Comparison of ENCODE assay signal across 24 cellular contexts in genomic region chr12:37666069-37666781, GRCh38.
DNase-seq lines count a peak whose midpoint lies in the region; ATAC-seq and TF ChIP-seq lines count a peak whose summit lies in the region.
"Had no signal": no experiment of that assay in that cellular context is flagged by ENCODE, and none has a peak within 500 bp of the region (broad histone marks: within the 10 kb centered on the region; RNA-seq: fewer than 3 reads in every experiment).

No MANE protein-coding gene starts in this region.

- H3K27me3 ChIP-seq in right atrium auricular region, result no peaks in the 10 kb centered on the region
- H3K27me3 ChIP-seq in prostate gland (replicated peaks; ENCODE audit: insufficient read depth), result no peaks in the 10 kb centered on the region
- no peaks in the 10 kb centered on the region for H3K27me3 ChIP-seq in neuronal stem cell (ENCODE audit: control insufficient read depth in 3 of 3, insufficient read depth in 3 of 3, low read depth in 1 of 3, low read length in 3 of 3)
- H3K27me3 ChIP-seq: BLaER1, SJSA1 had no signal

- H3K4me3 Mint-ChIP-seq in osteocyte (ENCODE audit: unreplicated experiment), result no peak overlapping the region
- H3K4me3 Mint-ChIP-seq: CD4-positive, CD25-positive, alpha-beta regulatory T cell; GM23338; H9 had no signal

- no peaks in the 10 kb centered on the region for H3K27me3 Mint-ChIP-seq in osteocyte (ENCODE audit: unreplicated experiment)
- H3K27me3 Mint-ChIP-seq: CD4-positive, CD25-positive, alpha-beta regulatory T cell had no signal

- no peak overlapping the region for H2BK15ac ChIP-seq in neuronal stem cell (ENCODE audit: low read length)

- no peak for TF ChIP-seq POLR2A in prostate gland (IDR thresholded peaks at IDR 0.05)

- H3K9me3 Mint-ChIP-seq in osteocyte (ENCODE audit: unreplicated experiment), result peaks cover 29% of the 10 kb centered on the region

- H3K4me1 ChIP-seq in right atrium auricular region, result no peaks in the 10 kb centered on the region
- H3K4me1 ChIP-seq in prostate gland (replicated peaks), result no peaks in the 10 kb centered on the region
- no peaks in the 10 kb centered on the region for H3K4me1 ChIP-seq in neuronal stem cell (ENCODE audit: control insufficient read depth in 2 of 2, insufficient read depth in 1 of 2, low read depth in 1 of 2, low read length in 2 of 2)
- H3K4me1 ChIP-seq: BLaER1, SJSA1 had no signal

- H3K9me3 ChIP-seq in right atrium auricular region (no peaks in the 10 kb centered on the region), prostate gland (no peaks in the 10 kb centered on the region), neuronal stem cell (replicated peaks in 1 of 2; ENCODE audit: control insufficient read depth in 2 of 2, insufficient read depth in 1 of 2, low read depth in 1 of 2, low read length in 2 of 2) (peaks cover 0 to 3% of the 10 kb centered on the region in 2 donors)
- H3K9me3 ChIP-seq: SJSA1 had no signal

- no peaks in the 10 kb centered on the region for H3K79me1 ChIP-seq in neuronal stem cell (ENCODE audit: low read depth, low read length)

- no peak overlapping the region for H2AFZ ChIP-seq in neuronal stem cell (ENCODE audit: low read length)
- H2AFZ ChIP-seq: GM23338 had no signal

- no peak overlapping the region for H3K9ac ChIP-seq in neuronal stem cell (ENCODE audit: low read depth, low read length, poor library complexity)
- H3K9ac ChIP-seq: BLaER1 had no signal

- intact Hi-C loops in Right ventricle myocardium inferior (cut with DNase I) (no loop called here), prostate gland (cut with DNase I) (no loop called here)

- H3K14ac ChIP-seq in neuronal stem cell (ENCODE audit: low read length), result no peak overlapping the region

- no peak overlapping the region for H3K4me2 ChIP-seq in neuronal stem cell (ENCODE audit: insufficient read depth, low read length, poor library complexity, severe bottlenecking)
- H3K4me2 ChIP-seq: BLaER1, GM23338 had no signal

- no peak overlapping the region for H3K18ac ChIP-seq in neuronal stem cell (ENCODE audit: low read length)

- 88% methylated on average over 18 of the region's 18 CpGs for WGBS in prostate gland
- no CpG with 5 or more reads among the region's 18 CpGs for WGBS in neuronal stem cell (ENCODE audit: extremely low coverage in 2 of 2, insufficient read length in 2 of 2, insufficient replicate concordance in 1 of 2), 2 donors

- no peak overlapping the region for H2BK5ac ChIP-seq in neuronal stem cell (ENCODE audit: low read length)

- H3K36me3 ChIP-seq in right atrium auricular region (no peaks in the 10 kb centered on the region), prostate gland (no peaks in the 10 kb centered on the region), neuronal stem cell (replicated peaks in 1 of 2; ENCODE audit: control insufficient read depth in 2 of 2, insufficient read depth in 2 of 2, low read length in 2 of 2) (no peaks in the 10 kb centered on the region)
- H3K36me3 ChIP-seq: BLaER1, SJSA1 had no signal

- TF ChIP-seq CTCF in right atrium auricular region (IDR thresholded peaks at IDR 0.05), result no peak
- TF ChIP-seq CTCF in osteocyte (IDR thresholded peaks at IDR 0.05), result no peak
- no peak for TF ChIP-seq CTCF in prostate gland (IDR thresholded peaks at IDR 0.05)

- no peak overlapping the region for H4K8ac ChIP-seq in neuronal stem cell (ENCODE audit: low read depth, low read length)

- H3K27ac ChIP-seq in right atrium auricular region (no peak overlapping the region), prostate gland (no peak overlapping the region), neuronal stem cell (replicated peaks; ENCODE audit: low read length) (no peak overlapping the region)
- H3K27ac ChIP-seq: BLaER1, SJSA1 had no signal

- no peak overlapping the region for H3K27ac Mint-ChIP-seq in osteocyte (ENCODE audit: unreplicated experiment)
- H3K27ac Mint-ChIP-seq: CD4-positive, CD25-positive, alpha-beta regulatory T cell; GM23338; H9 had no signal

- DNase-seq in Right ventricle myocardium inferior (ENCODE audit: missing footprints) (peak; percentile 21), right atrium auricular region (ENCODE audit: low spot score) (no peak), NCI-H748 treated with DMSO at 0.1 percent for 48 hours (lab: John Stamatoyannopoulos, UW) (peak; percentile 22), osteocyte (ENCODE audit: extremely low spot score, unreplicated experiment) (peak; percentile 63), NCI-H2029 (lab: John Stamatoyannopoulos, UW) (no peak), iPS-NIHi7 (ENCODE audit: extremely low spot score) (no peak), prostate gland (ENCODE audit: low spot score) (no peak), neuronal stem cell (ENCODE audit: low spot score) (no peak)
- DNase-seq: CD4-positive, CD25-positive, alpha-beta regulatory T cell; GDM1; H9; Kasumi-1; NCI-H1092 treated with DMSO at 0.1 percent for 48 hours; NCI-H146; NCI-H1930; NCI-H524; NCI-H82; NK-92 treated with Interleukin-12 subunit alpha and Interleukin-12 subunit beta, amount 100 ng/mL, for 24 hours; PC-3 had no signal

- H3K4me1 Mint-ChIP-seq in osteocyte (ENCODE audit: unreplicated experiment), result no peaks in the 10 kb centered on the region
- H3K4me1 Mint-ChIP-seq: CD4-positive, CD25-positive, alpha-beta regulatory T cell; GM23338; H9 had no signal

- H3K23ac ChIP-seq in neuronal stem cell (ENCODE audit: low read depth, low read length, poor library complexity), result no peak overlapping the region

- no peak overlapping the region for H2BK12ac ChIP-seq in neuronal stem cell (ENCODE audit: low read length)

- H4K91ac ChIP-seq in neuronal stem cell (ENCODE audit: low read depth, low read length, poor library complexity), result no peak overlapping the region

- H3K4me3 ChIP-seq in right atrium auricular region, result no peak overlapping the region
- H3K4me3 ChIP-seq in prostate gland, result no peak overlapping the region
- H3K4me3 ChIP-seq in neuronal stem cell (ENCODE audit: low read length in 2 of 2), result no peak overlapping the region
- H3K4me3 ChIP-seq: BLaER1, GM12878, GM23338, K562, SJSA1 had no signal

- no peak overlapping the region for H3K4ac ChIP-seq in neuronal stem cell (ENCODE audit: low read length)

- no peak overlapping the region for H2AK5ac ChIP-seq in neuronal stem cell (ENCODE audit: low read depth, low read length)

- H3K36me3 Mint-ChIP-seq in osteocyte (ENCODE audit: unreplicated experiment), result peaks cover 4% of the 10 kb centered on the region
- H3K36me3 Mint-ChIP-seq: CD4-positive, CD25-positive, alpha-beta regulatory T cell had no signal

- no peak overlapping the region for H2BK120ac ChIP-seq in neuronal stem cell (ENCODE audit: low read depth, low read length)

- no peak for ATAC-seq in Right ventricle myocardium inferior
- ATAC-seq: GM12878, GM23338, K562, PC-3 had no signal

Comparison
In these comparisons a context has a peak if more than half of its experiments do, and no peak if none do; other contexts are left out.
1. DNase-seq: peak in Right ventricle myocardium inferior (single experiment), NCI-H748 treated with DMSO at 0.1 percent for 48 hours (single experiment) and osteocyte (single experiment); none in right atrium auricular region (single experiment), NCI-H2029 (single experiment), iPS-NIHi7 (single experiment), prostate gland (single experiment) and neuronal stem cell (single experiment).